Comparison of ENCODE assay signal across 17 cellular contexts in the genomic region with DNA sequence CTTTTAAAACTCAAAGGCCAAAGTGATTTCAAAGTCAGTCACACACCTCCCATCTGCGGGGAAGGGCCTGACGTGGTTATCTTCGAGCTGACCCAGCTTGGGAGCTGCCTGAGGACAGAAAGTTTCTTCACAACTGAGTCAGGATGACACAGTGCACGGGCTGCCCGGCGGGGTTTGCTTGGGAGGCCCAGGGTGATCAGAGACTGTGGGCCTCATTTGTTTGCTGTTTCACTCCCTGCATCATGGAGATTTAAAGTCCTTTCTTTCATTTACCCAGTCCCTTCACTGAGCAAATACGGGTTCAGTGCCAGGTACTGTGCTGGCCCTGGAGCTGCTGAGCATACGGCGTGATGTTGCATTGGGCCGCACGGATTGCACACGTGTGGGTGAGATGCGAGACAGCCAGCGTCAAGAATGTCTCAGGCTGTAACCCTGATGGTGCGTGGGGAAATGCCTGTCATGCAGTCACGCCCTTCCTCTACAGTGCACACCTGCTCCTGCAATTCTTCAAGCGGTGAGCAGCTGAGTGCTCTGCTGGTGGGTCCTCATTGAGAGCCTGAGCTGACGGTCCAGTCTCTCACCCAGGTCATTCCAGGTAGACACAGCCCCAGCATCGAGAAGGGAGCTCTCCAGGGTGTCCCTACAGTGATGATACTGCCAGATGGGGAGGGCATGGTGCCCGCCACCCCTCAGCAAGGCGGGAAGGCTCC.
A peak's percentile ranks its signal among the peaks of the same experiment; 100 is the strongest.
DNase-seq lines count a peak whose midpoint lies in the region; ATAC-seq, FAIRE-seq and TF ChIP-seq lines count a peak whose summit lies in the region.
"Had no signal": no experiment of that assay in that cellular context is flagged by ENCODE, and none has a peak within 500 bp of the region (broad histone marks: within the 10 kb centered on the region; RNA-seq: fewer than 3 reads in every experiment).

No MANE protein-coding gene starts in this region.

- no peaks in the 10 kb centered on the region for H4K20me1 ChIP-seq in GM23248 (ENCODE audit: insufficient read depth)
- no peaks in the 10 kb centered on the region for H4K20me1 ChIP-seq in endothelial cell of umbilical vein (replicated peaks; ENCODE audit: control insufficient read depth, extremely low read depth, insufficient read depth, low read length)

- DNase-seq in GM23248, result peak; percentile 37
- DNase-seq in SJCRH30, result peak; percentile 68 to 74
- no peak for DNase-seq in endothelial cell of umbilical vein (ENCODE audit: low read depth, low spot score)
- DNase-seq in neuronal stem cell (ENCODE audit: low spot score), result no peak
- no peak for DNase-seq in D721Med (ENCODE audit: insufficient read length, low spot score)
- DNase-seq in pancreas, result no peak
- no peak for DNase-seq in HCEC 1CT
- DNase-seq: activated CD4-positive, alpha-beta T cell treated with anti-CD3 and anti-CD28 coated beads, Interleukin-2, amount 50 U/mL, for 4 hours; activated naive CD4-positive, alpha-beta T cell treated with anti-CD3 and anti-CD28 coated beads, Interleukin-2, amount 10 ng/mL, durations not matched to agents 7 days and 5 days; foreskin melanocyte; H9; NCI-H2081; occipital lobe; PC-9; stimulated activated CD4-positive, alpha-beta T cell treated with anti-CD3 and anti-CD28 coated beads, Interleukin-2, amount 100 ng/mL, for 48 hours had no signal

- ATAC-seq in HG02759 (IDR thresholded peaks at IDR 0.05; ENCODE audit: unreplicated experiment) (no peak), pancreas (no peak)

- H4K8ac ChIP-seq in neuronal stem cell (ENCODE audit: low read depth, low read length), result no peak overlapping the region

- no peaks in the 10 kb centered on the region for H3K9me3 ChIP-seq in GM23248 (ENCODE audit: low read depth)
- H3K9me3 ChIP-seq in SJCRH30 (replicated peaks), result no peaks in the 10 kb centered on the region
- no peaks in the 10 kb centered on the region for H3K9me3 ChIP-seq in endothelial cell of umbilical vein (replicated peaks; ENCODE audit: control insufficient read depth, insufficient read depth, low read length)
- no peaks in the 10 kb centered on the region for H3K9me3 ChIP-seq in neuronal stem cell (replicated peaks in 1 of 2; ENCODE audit: control insufficient read depth in 2 of 2, insufficient read depth in 1 of 2, low read depth in 1 of 2, low read length in 2 of 2)
- H3K9me3 ChIP-seq in pancreas, result no peaks in the 10 kb centered on the region

- TF ChIP-seq CTCF in endothelial cell of umbilical vein (IDR thresholded peaks at IDR 0.05; ENCODE audit: extremely low read depth in 1 of 2, insufficient read depth in 1 of 2, low read depth in 1 of 2, low read length in 2 of 2) (no peak), D721Med (IDR thresholded peaks at IDR 0.05; ENCODE audit: insufficient read depth, missing control alignments) (no peak), pancreas (IDR thresholded peaks at IDR 0.05) (no peak)

- CTCF ChIA-PET in endothelial cell of umbilical vein (lab: Charles Lee), result no interaction called here

- no TSS peak for BruUV-seq in endothelial cell of umbilical vein (replicated peaks; lab: Mats Ljungman, UMichigan)

- H3K4me3 ChIP-seq in GM23248 (no peak overlapping the region), SJCRH30 (no peak overlapping the region), endothelial cell of umbilical vein (replicated peaks in 1 of 3; ENCODE audit: insufficient read depth in 1 of 3, low read depth in 1 of 3, low read length in 3 of 3) (no peak overlapping the region), neuronal stem cell (ENCODE audit: low read length in 2 of 2) (no peak overlapping the region), pancreas (no peak overlapping the region)
- H3K4me3 ChIP-seq: coronary artery, PC-9 had no signal

- H3K9me2 ChIP-seq in GM23248 (ENCODE audit: insufficient read depth), result no peaks in the 10 kb centered on the region

- dilution Hi-C loops in endothelial cell of umbilical vein (cut with MboI; ENCODE audit: extremely low pct_ligation_motif_present, low sequenced_read_pairs), result no loop called here

- no peak overlapping the region for H2AFZ ChIP-seq in GM23248
- peak overlapping the region; percentile 52 for H2AFZ ChIP-seq in endothelial cell of umbilical vein (ENCODE audit: low read depth, low read length)
- H2AFZ ChIP-seq in neuronal stem cell (ENCODE audit: low read length), result no peak overlapping the region
- H2AFZ ChIP-seq: PC-9 had no signal

- no peak overlapping the region for H3K4ac ChIP-seq in neuronal stem cell (ENCODE audit: low read length)

- H2BK15ac ChIP-seq in neuronal stem cell (ENCODE audit: low read length), result no peak overlapping the region

- FAIRE-seq in endothelial cell of umbilical vein (lab: Jason Lieb, UNC), result no peak
- no peak for FAIRE-seq in D721Med (lab: Jason Lieb, UNC)
- no peak for FAIRE-seq in pancreas (lab: Jason Lieb, UNC)

- H3K4me2 ChIP-seq in GM23248 (ENCODE audit: unreplicated experiment) (no peak overlapping the region), endothelial cell of umbilical vein (ENCODE audit: insufficient read depth, low read length) (no peak overlapping the region), neuronal stem cell (ENCODE audit: insufficient read depth, low read length, poor library complexity, severe bottlenecking) (no peak overlapping the region)
- H3K4me2 ChIP-seq: PC-9 had no signal

- H3K27me3 ChIP-seq in GM23248 (replicated peaks; ENCODE audit: insufficient read depth) (peaks cover 8% of the 10 kb centered on the region; the same call in 1 of the 2 replicates), SJCRH30 (no peaks in the 10 kb centered on the region), endothelial cell of umbilical vein (ENCODE audit: control insufficient read depth in 2 of 2, insufficient read depth in 2 of 2, low read length in 2 of 2) (no peaks in the 10 kb centered on the region), neuronal stem cell (ENCODE audit: control insufficient read depth in 3 of 3, insufficient read depth in 3 of 3, low read depth in 1 of 3, low read length in 3 of 3) (peaks cover 0 to 21% (median 0%) of the 10 kb centered on the region in 3 experiments), pancreas (no peaks in the 10 kb centered on the region)

- H3K9ac ChIP-seq in GM23248, result no peak overlapping the region
- H3K9ac ChIP-seq in endothelial cell of umbilical vein (replicated peaks; ENCODE audit: extremely low read depth, insufficient read depth, low read length), result no peak overlapping the region
- H3K9ac ChIP-seq in neuronal stem cell (ENCODE audit: low read depth, low read length, poor library complexity), result no peak overlapping the region

- H3K18ac ChIP-seq in neuronal stem cell (ENCODE audit: low read length), result peak overlapping the region; percentile 54

- H3K36me3 ChIP-seq in GM23248 (ENCODE audit: low read depth) (no peaks in the 10 kb centered on the region), SJCRH30 (no peaks in the 10 kb centered on the region), endothelial cell of umbilical vein (ENCODE audit: control insufficient read depth in 2 of 2, extremely low read depth in 1 of 2, insufficient read depth in 2 of 2, low read length in 2 of 2) (no peaks in the 10 kb centered on the region), neuronal stem cell (replicated peaks in 1 of 2; ENCODE audit: control insufficient read depth in 2 of 2, insufficient read depth in 2 of 2, low read length in 2 of 2) (no peaks in the 10 kb centered on the region), pancreas (no peaks in the 10 kb centered on the region)

- no peak overlapping the region for H2BK120ac ChIP-seq in neuronal stem cell (ENCODE audit: low read depth, low read length)

- H2AK5ac ChIP-seq in neuronal stem cell (ENCODE audit: low read depth, low read length), result peak overlapping the region; percentile 34

- no peak for TF ChIP-seq POLR2A in endothelial cell of umbilical vein (IDR thresholded peaks at IDR 0.05; ENCODE audit: low read depth, low read length)

- in situ Hi-C loops in GM23248 (cut with MboI), result no loop called here

- whole genome bisulfite sequencing in GM23248 (ENCODE audit: low coverage in 1 of 2, low lambda C conversion rate in 2 of 2, missing lambda C conversion rate in 2 of 2), 2 experiments, result 85% methylated on average over 21 of the region's 21 CpGs
- WGBS in neuronal stem cell (ENCODE audit: extremely low coverage in 2 of 2, insufficient read length in 2 of 2, insufficient replicate concordance in 1 of 2), 2 donors, result no CpG with 5 or more reads among the region's 21 CpGs
- WGBS in pancreas, 2 donors, result 62 to 64% methylated on average over 21 of the region's 21 CpGs

- no peak overlapping the region for H4K91ac ChIP-seq in neuronal stem cell (ENCODE audit: low read depth, low read length, poor library complexity)

- H3K9me1 ChIP-seq in endothelial cell of umbilical vein (replicated peaks; ENCODE audit: control insufficient read depth, extremely low read depth, insufficient read depth, low read length), result no peaks in the 10 kb centered on the region

- H3K23ac ChIP-seq in neuronal stem cell (ENCODE audit: low read depth, low read length, poor library complexity), result no peak overlapping the region

- H3K79me2 ChIP-seq in GM23248 (ENCODE audit: insufficient read depth) (no peaks in the 10 kb centered on the region), endothelial cell of umbilical vein (ENCODE audit: control insufficient read depth, insufficient read depth, low read length) (no peaks in the 10 kb centered on the region)

- POLR2A ChIA-PET in endothelial cell of umbilical vein (lab: Charles Lee), result no interaction called here

- peaks cover 7% of the 10 kb centered on the region; the same call in 1 of the 2 replicates for H3F3A ChIP-seq in GM23248 (ENCODE audit: insufficient read depth)

- H3K79me1 ChIP-seq in neuronal stem cell (ENCODE audit: low read depth, low read length), result no peaks in the 10 kb centered on the region

- no peak overlapping the region for H2BK12ac ChIP-seq in neuronal stem cell (ENCODE audit: low read length)

- peak overlapping the region; percentile 72 for H3K14ac ChIP-seq in neuronal stem cell (ENCODE audit: low read length)

- H2BK5ac ChIP-seq in neuronal stem cell (ENCODE audit: low read length), result no peak overlapping the region

- H3K4me1 ChIP-seq in GM23248 (ENCODE audit: insufficient read depth) (peaks cover 6% of the 10 kb centered on the region; the same call in 1 of the 2 replicates), SJCRH30 (peaks cover 47% of the 10 kb centered on the region), endothelial cell of umbilical vein (ENCODE audit: control insufficient read depth, extremely low read depth, insufficient read depth, low read length) (no peaks in the 10 kb centered on the region), neuronal stem cell (ENCODE audit: control insufficient read depth in 2 of 2, insufficient read depth in 1 of 2, low read depth in 1 of 2, low read length in 2 of 2) (no peaks in the 10 kb centered on the region), pancreas (no peaks in the 10 kb centered on the region)

- intact Hi-C loops in endothelial cell of umbilical vein (cut with micrococcal nuclease), result no loop called here
- intact Hi-C loops in pancreas (cut with DNase I), result no loop called here

- H3K27ac ChIP-seq in GM23248 (no peak overlapping the region), SJCRH30 (peak overlapping the region; percentile 30), endothelial cell of umbilical vein (ENCODE audit: insufficient read depth, low read depth, low read length) (no peak overlapping the region), neuronal stem cell (replicated peaks; ENCODE audit: low read length) (no peak overlapping the region), pancreas (no peak overlapping the region)
- H3K27ac ChIP-seq: coronary artery, PC-9 had no signal

TF ChIP-seq in endothelial cell of umbilical vein, 7 proteins besides CTCF, POLR2A, EP300 and RAD21 (continues in another document):
- no peak for TF ChIP-seq POLR2AphosphoS5 (IDR thresholded peaks at IDR 0.05; ENCODE audit: insufficient read depth, low read depth, low read length)

Comparison
In these comparisons a context has a peak if more than half of its experiments do, and no peak if none do; other contexts are left out.
1. DNase-seq: peak in GM23248 (single experiment) and SJCRH30 (2 of 2); none in endothelial cell of umbilical vein (single experiment), neuronal stem cell (single experiment), D721Med (single experiment), pancreas (0 of 6) and HCEC 1CT (single experiment).